Comparison of ENCODE assay signal across 1 cellular context in genomic region chr11:75592699-75593098, GRCh38.
TF ChIP-seq lines count a peak whose summit lies in the region.

No MANE protein-coding gene starts in this region.

TF ChIP-seq in HepG2, 621 proteins besides CTCF, POLR2A, EP300 and RAD21:
- TF ChIP-seq ZNF678 (CRISPR knock-in tag; IDR thresholded peaks at IDR 0.05) (no peak), FOXA3 (CRISPR knock-in tag; IDR thresholded peaks at IDR 0.05) (no peak), TFAP4 (IDR thresholded peaks at IDR 0.05; ENCODE audit: borderline replicate concordance, low read depth) (peak; percentile 51; the same call in 1 of the 2 replicates)
